8 cellular contexts compared by ENCODE assay signal in the genomic region with DNA sequence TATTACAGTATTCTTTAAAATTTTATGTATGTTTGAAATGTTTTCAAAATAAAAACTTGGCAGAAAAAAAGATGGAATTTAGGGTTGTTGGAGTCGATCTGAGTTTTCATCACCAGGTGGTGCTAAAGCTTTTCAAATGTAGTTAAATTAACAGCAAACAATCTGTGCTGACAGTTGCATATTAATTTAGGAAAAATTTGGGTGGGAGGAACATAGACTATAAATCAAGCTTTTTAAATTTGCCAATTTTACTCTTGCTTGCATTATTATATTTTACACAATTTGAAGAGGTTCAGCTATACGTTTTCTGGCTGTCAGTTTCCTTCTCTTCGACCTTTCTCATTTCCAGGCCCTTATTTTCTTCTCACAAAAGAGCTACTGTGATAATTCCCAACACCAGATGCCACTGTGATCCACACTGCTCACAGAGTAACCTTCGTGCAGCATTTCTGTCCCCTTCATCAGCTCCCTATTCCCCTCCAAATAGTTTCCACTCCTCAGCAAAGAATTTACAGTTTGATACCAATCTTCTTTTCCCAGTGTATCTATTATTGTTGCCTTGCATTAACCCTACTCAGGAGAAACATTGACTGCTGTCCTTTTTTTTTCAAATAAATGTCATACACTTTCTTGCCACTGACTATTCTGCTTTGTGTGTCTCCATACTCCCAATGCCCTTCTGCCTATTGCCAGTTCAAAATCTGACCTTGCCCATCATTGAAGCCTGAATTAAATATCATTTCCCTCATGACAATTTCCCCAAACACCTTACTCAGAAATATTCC. TPM values are rescaled to one million over a fixed set of nuclear protein-coding genes. Genes with fewer than 3 reads are reported as not detected.
DNase-seq lines count a peak whose midpoint lies in the region; ATAC-seq and TF ChIP-seq lines count a peak whose summit lies in the region.

No MANE protein-coding gene starts in this region.

- no peak overlapping the region for H3K27ac ChIP-seq in CD4-positive, alpha-beta T cell (ENCODE audit: low read depth, low read length)

- no peaks in the 10 kb centered on the region for H3K9me3 Mint-ChIP-seq in CD4-positive, alpha-beta T cell
- no peaks in the 10 kb centered on the region for H3K9me3 Mint-ChIP-seq in activated naive CD8-positive, alpha-beta T cell treated with anti-CD3 and anti-CD28 coated beads, Interleukin-2, amount 50 U/mL, for 24 hours

- ATAC-seq in CD4-positive, alpha-beta T cell (ENCODE audit: poor library complexity): no peak
- no peak for ATAC-seq in activated naive CD8-positive, alpha-beta T cell treated with anti-CD3 and anti-CD28 coated beads, Interleukin-2, amount 50 U/mL, for 24 hours
- ATAC-seq in HG02870 (IDR thresholded peaks at IDR 0.05; ENCODE audit: unreplicated experiment): no peak

- no peaks in the 10 kb centered on the region for H3K27me3 ChIP-seq in CD4-positive, alpha-beta T cell (ENCODE audit: control insufficient read depth, insufficient read depth, low read length)

- H3K4me3 ChIP-seq in HFF-Myc (replicated peaks; ENCODE audit: low read depth, low read length) (no peak overlapping the region), fibroblast of mammary gland (ENCODE audit: control insufficient read depth, low read depth, low read length) (no peak overlapping the region)

- DNase-seq in CD4-positive, alpha-beta T cell: no peak
- DNase-seq in HFF-Myc (ENCODE audit: extremely low read depth, low read depth): peak; percentile 9
- peak; percentile 36 for DNase-seq in RPMI7951 (ENCODE audit: low read depth)
- DNase-seq in fibroblast of mammary gland (ENCODE audit: low read depth): peak; percentile 64
- DNase-seq in pons (ENCODE audit: low spot score): peak; percentile 94
- no peak for DNase-seq in activated naive CD8-positive, alpha-beta T cell treated with anti-CD3 and anti-CD28 coated beads, Interleukin-2, amount 50 U/mL, for 24 hours
- no peak for DNase-seq in central memory CD4-positive, alpha-beta T cell

- CTCF ChIA-PET in CD4-positive, alpha-beta T cell (lab: Charles Lee): interaction anchor here (0.5 to 1.7 kb wide), 4 partner anchors 11 to 1379 kb away, joined by 3 to 8 read pairs (median 4); no protein-coding TSS in a partner anchor

- no peak overlapping the region for H3K27ac Mint-ChIP-seq in CD4-positive, alpha-beta T cell
- H3K27ac Mint-ChIP-seq in activated naive CD8-positive, alpha-beta T cell treated with anti-CD3 and anti-CD28 coated beads, Interleukin-2, amount 50 U/mL, for 24 hours: no peak overlapping the region

- H3K9me3 ChIP-seq in CD4-positive, alpha-beta T cell (ENCODE audit: control insufficient read depth, low read length): no peaks in the 10 kb centered on the region

- peak; percentile 64 for TF ChIP-seq CTCF in CD4-positive, alpha-beta T cell (IDR thresholded peaks at IDR 0.05)
- TF ChIP-seq CTCF in HFF-Myc (IDR thresholded peaks at IDR 0.05; ENCODE audit: low read depth, low read length, missing control alignments) (peak; percentile 35), fibroblast of mammary gland (conservative IDR thresholded peaks at IDR 0.05; ENCODE audit: control insufficient read depth, insufficient read depth, low read depth, low read length) (peak; percentile 50)

- POLR2A ChIA-PET in CD4-positive, alpha-beta T cell (lab: Charles Lee): no interaction called here

- H3K4me1 Mint-ChIP-seq in CD4-positive, alpha-beta T cell (ENCODE audit: low read depth): no peaks in the 10 kb centered on the region
- no peaks in the 10 kb centered on the region for H3K4me1 Mint-ChIP-seq in activated naive CD8-positive, alpha-beta T cell treated with anti-CD3 and anti-CD28 coated beads, Interleukin-2, amount 50 U/mL, for 24 hours

- peaks cover 7% of the 10 kb centered on the region for H3K27me3 Mint-ChIP-seq in CD4-positive, alpha-beta T cell
- no peaks in the 10 kb centered on the region for H3K27me3 Mint-ChIP-seq in activated naive CD8-positive, alpha-beta T cell treated with anti-CD3 and anti-CD28 coated beads, Interleukin-2, amount 50 U/mL, for 24 hours

- no peaks in the 10 kb centered on the region for H3K36me3 Mint-ChIP-seq in CD4-positive, alpha-beta T cell (ENCODE audit: low read depth)
- no peaks in the 10 kb centered on the region for H3K36me3 Mint-ChIP-seq in activated naive CD8-positive, alpha-beta T cell treated with anti-CD3 and anti-CD28 coated beads, Interleukin-2, amount 50 U/mL, for 24 hours (ENCODE audit: low read depth)

- intact Hi-C loops in CD4-positive, alpha-beta T cell (cut with DNase I, micrococcal nuclease): loop anchor here (1.0 to 10.0 kb wide), 5 partner anchors 604 to 1513 kb away; no protein-coding TSS in a partner anchor

- no peak overlapping the region for H3K4me3 Mint-ChIP-seq in CD4-positive, alpha-beta T cell
- no peak overlapping the region for H3K4me3 Mint-ChIP-seq in activated naive CD8-positive, alpha-beta T cell treated with anti-CD3 and anti-CD28 coated beads, Interleukin-2, amount 50 U/mL, for 24 hours

RNA-seq across cellular contexts. Expression of a gene that starts 53.4 kb away (rescaled TPM):
- total RNA-seq in CD4-positive, alpha-beta T cell: 10 to 100 TPM; 10.6 to 13.7 TPM
- total RNA-seq in RPMI7951 (2014; rRNA removed; shearing (Covaris generic)): 16.7 and 18.5 TPM in 2 replicates

Comparison
In these comparisons a context has a peak if more than half of its experiments do, and no peak if none do; other contexts are left out.
1. DNase-seq: peak in HFF-Myc (single experiment), RPMI7951 (single experiment), fibroblast of mammary gland (single experiment) and pons (single experiment); none in CD4-positive, alpha-beta T cell (0 of 10), activated naive CD8-positive, alpha-beta T cell treated with anti-CD3 and anti-CD28 coated beads, Interleukin-2, amount 50 U/mL, for 24 hours (single experiment) and central memory CD4-positive, alpha-beta T cell (single experiment).
2. Peak in every context shown above with its lines, with median percentiles within 50 percentile points of each other: CTCF ChIP-seq.